13 cellular contexts compared by ENCODE assay signal in genomic region chr5:161305601-161306000, GRCh38.
DNase-seq lines count a peak whose midpoint lies in the region; ATAC-seq lines count a peak whose summit lies in the region.
"Had no signal": no experiment of that assay in that cellular context is flagged by ENCODE, and none has a peak within 500 bp of the region (broad histone marks: within the 10 kb centered on the region; RNA-seq: fewer than 3 reads in every experiment).

No MANE protein-coding gene starts in this region.

- in situ Hi-C loops in Caki2 (cut with HindIII; ENCODE audit: low pct_unique_long_range_greater_than_20kb, low sequenced_read_pairs) = no loop called here

- DNase-seq in Caki2 (ENCODE audit: low read depth) (peak; percentile 42), cerebellar cortex (ENCODE audit: low spot score) (peak; percentile 90), left kidney (ENCODE audit: low read depth, low spot score) (peak; percentile 12), HuH-7.5 (ENCODE audit: low spot score) (no peak)
- no peak for DNase-seq in stimulated activated naive CD8-positive, alpha-beta T cell treated with anti-CD3 and anti-CD28 coated beads, Interleukin-15, Interleukin-2, amounts not matched to agents 100 U/mL and 50 U/mL, for 24 hours
- DNase-seq: 8988T; CD4-positive, CD25-positive, alpha-beta regulatory T cell; CD8-positive, alpha-beta memory T cell; COR-L47; GDM1; H9 had no signal

- ATAC-seq in stimulated activated naive CD8-positive, alpha-beta T cell treated with anti-CD3 and anti-CD28 coated beads, Interleukin-15, Interleukin-2, amounts not matched to agents 100 U/mL and 50 U/mL, for 24 hours = no peak
- ATAC-seq in GM21786 (IDR thresholded peaks at IDR 0.05; ENCODE audit: unreplicated experiment) (no peak), GM19452 (IDR thresholded peaks at IDR 0.05; ENCODE audit: unreplicated experiment) (no peak)

Comparison
In these comparisons a context has a peak if more than half of its experiments do, and no peak if none do; other contexts are left out.
1. DNase-seq: peak in Caki2 (single experiment), cerebellar cortex (single experiment) and left kidney (single experiment); none in stimulated activated naive CD8-positive, alpha-beta T cell treated with anti-CD3 and anti-CD28 coated beads, Interleukin-15, Interleukin-2, amounts not matched to agents 100 U/mL and 50 U/mL, for 24 hours (single experiment) and HuH-7.5 (single experiment).